ENCODE assay signal across 1 cellular context in genomic region chr2:17821535-17822451, GRCh38.
TF ChIP-seq lines count a peak whose summit lies in the region.

No MANE protein-coding gene starts in this region.

TF ChIP-seq in GM12878, 131 proteins besides CTCF, POLR2A, EP300 and RAD21:
- TF ChIP-seq EED (IDR thresholded peaks at IDR 0.05; ENCODE audit: low read depth) = 0 out of 2 replicates have a peak, but pooled peaks have one; percentile 42
- TF ChIP-seq ZNF207 (IDR thresholded peaks at IDR 0.05; ENCODE audit: borderline replicate concordance) = no peak
- TF ChIP-seq FOS (IDR thresholded peaks at IDR 0.05; ENCODE audit: borderline replicate concordance, extremely low read depth, insufficient read length) = no peak
- TF ChIP-seq USF2 (IDR thresholded peaks at IDR 0.05; ENCODE audit: borderline replicate concordance, low read depth, low read length) = no peak
- TF ChIP-seq MTA2 (IDR thresholded peaks at IDR 0.05; ENCODE audit: low read depth) = peak; percentile 84
- TF ChIP-seq ZNF217 (IDR thresholded peaks at IDR 0.05) = no peak
- no peak for TF ChIP-seq POLR2AphosphoS5 (IDR thresholded peaks at IDR 0.05; ENCODE audit: low read length)
- TF ChIP-seq MEF2A (IDR thresholded peaks at IDR 0.05; ENCODE audit: insufficient read depth, low read depth, low read length) = no peak
- peak; percentile 24 for TF ChIP-seq DPF2 (IDR thresholded peaks at IDR 0.05)
- TF ChIP-seq, protein P1, sequence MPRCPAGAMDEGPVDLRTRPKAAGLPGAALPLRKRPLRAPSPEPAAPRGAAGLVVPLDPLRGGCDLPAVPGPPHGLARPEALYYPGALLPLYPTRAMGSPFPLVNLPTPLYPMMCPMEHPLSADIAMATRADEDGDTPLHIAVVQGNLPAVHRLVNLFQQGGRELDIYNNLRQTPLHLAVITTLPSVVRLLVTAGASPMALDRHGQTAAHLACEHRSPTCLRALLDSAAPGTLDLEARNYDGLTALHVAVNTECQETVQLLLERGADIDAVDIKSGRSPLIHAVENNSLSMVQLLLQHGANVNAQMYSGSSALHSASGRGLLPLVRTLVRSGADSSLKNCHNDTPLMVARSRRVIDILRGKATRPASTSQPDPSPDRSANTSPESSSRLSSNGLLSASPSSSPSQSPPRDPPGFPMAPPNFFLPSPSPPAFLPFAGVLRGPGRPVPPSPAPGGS (IDR thresholded peaks at IDR 0.05; ENCODE audit: borderline replicate concordance, insufficient read depth, low read depth, low read length, poor library complexity, severe bottlenecking) = no peak
- peak; percentile 44; the same call in 1 of the 2 replicates for TF ChIP-seq SPI1 (IDR thresholded peaks at IDR 0.05; ENCODE audit: borderline replicate concordance, insufficient read depth, low read depth, low read length)
- 0 out of 2 replicates have a peak, but pooled peaks have one; percentile 40 for TF ChIP-seq GATAD2B (conservative IDR thresholded peaks at IDR 0.05; ENCODE audit: low read depth)
- TF ChIP-seq RB1 (IDR thresholded peaks at IDR 0.05; ENCODE audit: borderline replicate concordance) = 0 out of 2 replicates have a peak, but pooled peaks have one; percentile 34
- peak in 1 of 2 experiments; percentile 8; a peak in 1 of 4 replicates for TF ChIP-seq BHLHE40 (IDR thresholded peaks at IDR 0.05; ENCODE audit: borderline replicate concordance in 1 of 2, low read depth in 2 of 2, low read length in 1 of 2)
- TF ChIP-seq ZNF384 (IDR thresholded peaks at IDR 0.05; ENCODE audit: borderline replicate concordance, low read depth, low read length) = 0 out of 2 replicates have a peak, but pooled peaks have one; percentile 33
- TF ChIP-seq, protein P2, sequence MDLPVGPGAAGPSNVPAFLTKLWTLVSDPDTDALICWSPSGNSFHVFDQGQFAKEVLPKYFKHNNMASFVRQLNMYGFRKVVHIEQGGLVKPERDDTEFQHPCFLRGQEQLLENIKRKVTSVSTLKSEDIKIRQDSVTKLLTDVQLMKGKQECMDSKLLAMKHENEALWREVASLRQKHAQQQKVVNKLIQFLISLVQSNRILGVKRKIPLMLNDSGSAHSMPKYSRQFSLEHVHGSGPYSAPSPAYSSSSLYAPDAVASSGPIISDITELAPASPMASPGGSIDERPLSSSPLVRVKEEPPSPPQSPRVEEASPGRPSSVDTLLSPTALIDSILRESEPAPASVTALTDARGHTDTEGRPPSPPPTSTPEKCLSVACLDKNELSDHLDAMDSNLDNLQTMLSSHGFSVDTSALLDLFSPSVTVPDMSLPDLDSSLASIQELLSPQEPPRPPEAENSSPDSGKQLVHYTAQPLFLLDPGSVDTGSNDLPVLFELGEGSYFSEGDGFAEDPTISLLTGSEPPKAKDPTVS (IDR thresholded peaks at IDR 0.05; ENCODE audit: low read depth, low read length) = no peak
- TF ChIP-seq PBX3 (IDR thresholded peaks at IDR 0.05; ENCODE audit: insufficient replicate concordance, low read depth, low read length) = no peak
- TF ChIP-seq NR2F1 (conservative IDR thresholded peaks at IDR 0.05) = peak; percentile 26; the same call in 1 of the 2 replicates
- TF ChIP-seq RUNX3 (IDR thresholded peaks at IDR 0.05; ENCODE audit: low read length) = peak; percentile 48; the same call in 1 of the 2 replicates
- TF ChIP-seq ATF2 (IDR thresholded peaks at IDR 0.05; ENCODE audit: low read length) = 0 out of 2 replicates have a peak, but pooled peaks have one; percentile 19
- TF ChIP-seq, protein P3, sequence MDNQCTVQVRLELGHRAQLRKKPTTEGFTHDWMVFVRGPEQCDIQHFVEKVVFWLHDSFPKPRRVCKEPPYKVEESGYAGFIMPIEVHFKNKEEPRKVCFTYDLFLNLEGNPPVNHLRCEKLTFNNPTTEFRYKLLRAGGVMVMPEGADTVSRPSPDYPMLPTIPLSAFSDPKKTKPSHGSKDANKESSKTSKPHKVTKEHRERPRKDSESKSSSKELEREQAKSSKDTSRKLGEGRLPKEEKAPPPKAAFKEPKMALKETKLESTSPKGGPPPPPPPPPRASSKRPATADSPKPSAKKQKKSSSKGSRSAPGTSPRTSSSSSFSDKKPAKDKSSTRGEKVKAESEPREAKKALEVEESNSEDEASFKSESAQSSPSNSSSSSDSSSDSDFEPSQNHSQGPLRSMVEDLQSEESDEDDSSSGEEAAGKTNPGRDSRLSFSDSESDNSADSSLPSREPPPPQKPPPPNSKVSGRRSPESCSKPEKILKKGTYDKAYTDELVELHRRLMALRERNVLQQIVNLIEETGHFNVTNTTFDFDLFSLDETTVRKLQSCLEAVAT (IDR thresholded peaks at IDR 0.05) = no peak
- peak; percentile 58 to 75; a peak in 2 of 4 replicates for TF ChIP-seq IKZF2 (IDR thresholded peaks at IDR 0.05)
- no peak for TF ChIP-seq PAX5 (IDR thresholded peaks at IDR 0.05; ENCODE audit: borderline replicate concordance, low read depth, low read length)
- TF ChIP-seq, protein P4, sequence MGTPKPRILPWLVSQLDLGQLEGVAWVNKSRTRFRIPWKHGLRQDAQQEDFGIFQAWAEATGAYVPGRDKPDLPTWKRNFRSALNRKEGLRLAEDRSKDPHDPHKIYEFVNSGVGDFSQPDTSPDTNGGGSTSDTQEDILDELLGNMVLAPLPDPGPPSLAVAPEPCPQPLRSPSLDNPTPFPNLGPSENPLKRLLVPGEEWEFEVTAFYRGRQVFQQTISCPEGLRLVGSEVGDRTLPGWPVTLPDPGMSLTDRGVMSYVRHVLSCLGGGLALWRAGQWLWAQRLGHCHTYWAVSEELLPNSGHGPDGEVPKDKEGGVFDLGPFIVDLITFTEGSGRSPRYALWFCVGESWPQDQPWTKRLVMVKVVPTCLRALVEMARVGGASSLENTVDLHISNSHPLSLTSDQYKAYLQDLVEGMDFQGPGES (IDR thresholded peaks at IDR 0.05) = no peak
- TF ChIP-seq, protein P5, sequence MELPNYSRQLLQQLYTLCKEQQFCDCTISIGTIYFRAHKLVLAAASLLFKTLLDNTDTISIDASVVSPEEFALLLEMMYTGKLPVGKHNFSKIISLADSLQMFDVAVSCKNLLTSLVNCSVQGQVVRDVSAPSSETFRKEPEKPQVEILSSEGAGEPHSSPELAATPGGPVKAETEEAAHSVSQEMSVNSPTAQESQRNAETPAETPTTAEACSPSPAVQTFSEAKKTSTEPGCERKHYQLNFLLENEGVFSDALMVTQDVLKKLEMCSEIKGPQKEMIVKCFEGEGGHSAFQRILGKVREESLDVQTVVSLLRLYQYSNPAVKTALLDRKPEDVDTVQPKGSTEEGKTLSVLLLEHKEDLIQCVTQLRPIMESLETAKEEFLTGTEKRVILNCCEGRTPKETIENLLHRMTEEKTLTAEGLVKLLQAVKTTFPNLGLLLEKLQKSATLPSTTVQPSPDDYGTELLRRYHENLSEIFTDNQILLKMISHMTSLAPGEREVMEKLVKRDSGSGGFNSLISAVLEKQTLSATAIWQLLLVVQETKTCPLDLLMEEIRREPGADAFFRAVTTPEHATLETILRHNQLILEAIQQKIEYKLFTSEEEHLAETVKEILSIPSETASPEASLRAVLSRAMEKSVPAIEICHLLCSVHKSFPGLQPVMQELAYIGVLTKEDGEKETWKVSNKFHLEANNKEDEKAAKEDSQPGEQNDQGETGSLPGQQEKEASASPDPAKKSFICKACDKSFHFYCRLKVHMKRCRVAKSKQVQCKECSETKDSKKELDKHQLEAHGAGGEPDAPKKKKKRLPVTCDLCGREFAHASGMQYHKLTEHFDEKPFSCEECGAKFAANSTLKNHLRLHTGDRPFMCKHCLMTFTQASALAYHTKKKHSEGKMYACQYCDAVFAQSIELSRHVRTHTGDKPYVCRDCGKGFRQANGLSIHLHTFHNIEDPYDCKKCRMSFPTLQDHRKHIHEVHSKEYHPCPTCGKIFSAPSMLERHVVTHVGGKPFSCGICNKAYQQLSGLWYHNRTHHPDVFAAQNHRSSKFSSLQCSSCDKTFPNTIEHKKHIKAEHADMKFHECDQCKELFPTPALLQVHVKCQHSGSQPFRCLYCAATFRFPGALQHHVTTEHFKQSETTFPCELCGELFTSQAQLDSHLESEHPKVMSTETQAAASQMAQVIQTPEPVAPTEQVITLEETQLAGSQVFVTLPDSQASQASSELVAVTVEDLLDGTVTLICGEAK (IDR thresholded peaks at IDR 0.05; ENCODE audit: borderline replicate concordance) = no peak
- TF ChIP-seq ETV6 (conservative IDR thresholded peaks at IDR 0.05 in 1 of 2, IDR thresholded peaks at IDR 0.05 in 1 of 2; ENCODE audit: borderline replicate concordance in 1 of 2, low read depth in 1 of 2) = 0 out of 4 replicates have a peak, but pooled peaks of 1 of the 2 experiments have one; percentile 20
- TF ChIP-seq ATF7 (IDR thresholded peaks at IDR 0.05; ENCODE audit: low read depth) = peak; percentile 43; the same call in 1 of the 2 replicates
- TF ChIP-seq MTA3 (IDR thresholded peaks at IDR 0.05; ENCODE audit: borderline replicate concordance, low read length) = peak; percentile 54; the same call in 1 of the 2 replicates
- no peak for TF ChIP-seq TBL1XR1 (IDR thresholded peaks at IDR 0.05; ENCODE audit: low read depth, low read length)
- TF ChIP-seq RELB (IDR thresholded peaks at IDR 0.05; ENCODE audit: low read depth) = peak; percentile 70; the same call in 1 of the 2 replicates
- peak; percentile 73 for TF ChIP-seq NBN (IDR thresholded peaks at IDR 0.05)
- TF ChIP-seq NFIC (IDR thresholded peaks at IDR 0.05; ENCODE audit: low read depth, low read length) = peak; percentile 34; the same call in 1 of the 2 replicates
- TF ChIP-seq MAX (IDR thresholded peaks at IDR 0.05; ENCODE audit: low read depth, low read length) = no peak
- TF ChIP-seq JUNB (IDR thresholded peaks at IDR 0.05) = peak; percentile 39; the same call in 1 of the 2 replicates
- peak; percentile 74 for TF ChIP-seq IKZF1 (conservative IDR thresholded peaks at IDR 0.05)
